1 cellular context compared by ENCODE assay signal in the genomic region with DNA sequence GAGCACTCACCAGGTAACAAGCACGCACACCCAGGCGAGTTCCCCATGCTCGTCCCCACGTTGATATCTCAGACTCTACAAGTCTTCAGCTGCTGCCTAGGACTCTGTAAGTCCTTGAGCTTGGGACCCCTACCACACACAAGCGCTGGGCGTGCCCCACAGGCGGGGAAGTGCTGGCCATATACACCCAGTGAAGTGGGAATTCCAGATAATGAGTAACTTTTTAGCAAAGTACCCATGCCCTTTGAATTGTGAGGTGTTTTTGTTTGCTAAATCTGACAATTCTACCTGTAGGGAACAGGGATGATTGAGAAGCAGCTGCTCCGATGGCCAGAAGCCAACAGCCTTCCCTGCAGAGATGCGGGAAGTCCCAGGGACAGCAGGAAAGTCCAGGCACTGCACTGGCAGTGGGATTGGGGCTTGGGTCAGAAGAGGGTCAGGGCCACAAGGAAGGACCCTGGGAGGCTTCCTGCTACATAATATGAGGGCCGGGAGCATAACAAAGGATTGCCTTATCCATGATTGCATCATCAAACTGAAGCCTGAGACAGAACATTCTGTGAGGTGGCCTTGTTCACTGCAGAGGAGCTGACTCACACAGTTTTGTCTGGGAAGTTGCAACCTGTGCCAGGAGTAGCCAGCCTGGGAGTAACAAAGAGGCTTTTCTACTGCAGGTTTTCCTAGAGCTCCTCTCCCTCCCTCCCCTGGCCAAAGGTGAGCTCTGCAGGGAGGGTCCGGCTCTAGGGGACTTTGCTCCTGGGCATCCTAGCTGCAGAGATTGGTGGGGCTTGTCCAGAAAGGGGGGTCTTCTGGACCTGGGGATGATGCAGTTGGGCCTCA.
TF ChIP-seq lines count a peak whose summit lies in the region.

No MANE protein-coding gene starts in this region.

TF ChIP-seq in HepG2, 621 proteins besides CTCF, POLR2A, EP300 and RAD21 (continued from another document and continues in another):
- TF ChIP-seq, protein P1, sequence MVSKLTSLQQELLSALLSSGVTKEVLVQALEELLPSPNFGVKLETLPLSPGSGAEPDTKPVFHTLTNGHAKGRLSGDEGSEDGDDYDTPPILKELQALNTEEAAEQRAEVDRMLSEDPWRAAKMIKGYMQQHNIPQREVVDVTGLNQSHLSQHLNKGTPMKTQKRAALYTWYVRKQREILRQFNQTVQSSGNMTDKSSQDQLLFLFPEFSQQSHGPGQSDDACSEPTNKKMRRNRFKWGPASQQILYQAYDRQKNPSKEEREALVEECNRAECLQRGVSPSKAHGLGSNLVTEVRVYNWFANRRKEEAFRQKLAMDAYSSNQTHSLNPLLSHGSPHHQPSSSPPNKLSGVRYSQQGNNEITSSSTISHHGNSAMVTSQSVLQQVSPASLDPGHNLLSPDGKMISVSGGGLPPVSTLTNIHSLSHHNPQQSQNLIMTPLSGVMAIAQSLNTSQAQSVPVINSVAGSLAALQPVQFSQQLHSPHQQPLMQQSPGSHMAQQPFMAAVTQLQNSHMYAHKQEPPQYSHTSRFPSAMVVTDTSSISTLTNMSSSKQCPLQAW (CRISPR knock-in tag; IDR thresholded peaks at IDR 0.05) = peak; percentile 92
- TF ChIP-seq, protein P2, sequence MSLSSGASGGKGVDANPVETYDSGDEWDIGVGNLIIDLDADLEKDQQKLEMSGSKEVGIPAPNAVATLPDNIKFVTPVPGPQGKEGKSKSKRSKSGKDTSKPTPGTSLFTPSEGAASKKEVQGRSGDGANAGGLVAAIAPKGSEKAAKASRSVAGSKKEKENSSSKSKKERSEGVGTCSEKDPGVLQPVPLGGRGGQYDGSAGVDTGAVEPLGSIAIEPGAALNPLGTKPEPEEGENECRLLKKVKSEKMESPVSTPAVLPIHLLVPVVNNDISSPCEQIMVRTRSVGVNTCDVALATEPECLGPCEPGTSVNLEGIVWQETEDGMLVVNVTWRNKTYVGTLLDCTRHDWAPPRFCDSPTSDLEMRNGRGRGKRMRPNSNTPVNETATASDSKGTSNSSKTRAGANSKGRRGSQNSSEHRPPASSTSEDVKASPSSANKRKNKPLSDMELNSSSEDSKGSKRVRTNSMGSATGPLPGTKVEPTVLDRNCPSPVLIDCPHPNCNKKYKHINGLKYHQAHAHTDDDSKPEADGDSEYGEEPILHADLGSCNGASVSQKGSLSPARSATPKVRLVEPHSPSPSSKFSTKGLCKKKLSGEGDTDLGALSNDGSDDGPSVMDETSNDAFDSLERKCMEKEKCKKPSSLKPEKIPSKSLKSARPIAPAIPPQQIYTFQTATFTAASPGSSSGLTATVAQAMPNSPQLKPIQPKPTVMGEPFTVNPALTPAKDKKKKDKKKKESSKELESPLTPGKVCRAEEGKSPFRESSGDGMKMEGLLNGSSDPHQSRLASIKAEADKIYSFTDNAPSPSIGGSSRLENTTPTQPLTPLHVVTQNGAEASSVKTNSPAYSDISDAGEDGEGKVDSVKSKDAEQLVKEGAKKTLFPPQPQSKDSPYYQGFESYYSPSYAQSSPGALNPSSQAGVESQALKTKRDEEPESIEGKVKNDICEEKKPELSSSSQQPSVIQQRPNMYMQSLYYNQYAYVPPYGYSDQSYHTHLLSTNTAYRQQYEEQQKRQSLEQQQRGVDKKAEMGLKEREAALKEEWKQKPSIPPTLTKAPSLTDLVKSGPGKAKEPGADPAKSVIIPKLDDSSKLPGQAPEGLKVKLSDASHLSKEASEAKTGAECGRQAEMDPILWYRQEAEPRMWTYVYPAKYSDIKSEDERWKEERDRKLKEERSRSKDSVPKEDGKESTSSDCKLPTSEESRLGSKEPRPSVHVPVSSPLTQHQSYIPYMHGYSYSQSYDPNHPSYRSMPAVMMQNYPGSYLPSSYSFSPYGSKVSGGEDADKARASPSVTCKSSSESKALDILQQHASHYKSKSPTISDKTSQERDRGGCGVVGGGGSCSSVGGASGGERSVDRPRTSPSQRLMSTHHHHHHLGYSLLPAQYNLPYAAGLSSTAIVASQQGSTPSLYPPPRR (CRISPR knock-in tag; IDR thresholded peaks at IDR 0.05; ENCODE audit: borderline replicate concordance) = peak; percentile 95
- TF ChIP-seq, protein P3, sequence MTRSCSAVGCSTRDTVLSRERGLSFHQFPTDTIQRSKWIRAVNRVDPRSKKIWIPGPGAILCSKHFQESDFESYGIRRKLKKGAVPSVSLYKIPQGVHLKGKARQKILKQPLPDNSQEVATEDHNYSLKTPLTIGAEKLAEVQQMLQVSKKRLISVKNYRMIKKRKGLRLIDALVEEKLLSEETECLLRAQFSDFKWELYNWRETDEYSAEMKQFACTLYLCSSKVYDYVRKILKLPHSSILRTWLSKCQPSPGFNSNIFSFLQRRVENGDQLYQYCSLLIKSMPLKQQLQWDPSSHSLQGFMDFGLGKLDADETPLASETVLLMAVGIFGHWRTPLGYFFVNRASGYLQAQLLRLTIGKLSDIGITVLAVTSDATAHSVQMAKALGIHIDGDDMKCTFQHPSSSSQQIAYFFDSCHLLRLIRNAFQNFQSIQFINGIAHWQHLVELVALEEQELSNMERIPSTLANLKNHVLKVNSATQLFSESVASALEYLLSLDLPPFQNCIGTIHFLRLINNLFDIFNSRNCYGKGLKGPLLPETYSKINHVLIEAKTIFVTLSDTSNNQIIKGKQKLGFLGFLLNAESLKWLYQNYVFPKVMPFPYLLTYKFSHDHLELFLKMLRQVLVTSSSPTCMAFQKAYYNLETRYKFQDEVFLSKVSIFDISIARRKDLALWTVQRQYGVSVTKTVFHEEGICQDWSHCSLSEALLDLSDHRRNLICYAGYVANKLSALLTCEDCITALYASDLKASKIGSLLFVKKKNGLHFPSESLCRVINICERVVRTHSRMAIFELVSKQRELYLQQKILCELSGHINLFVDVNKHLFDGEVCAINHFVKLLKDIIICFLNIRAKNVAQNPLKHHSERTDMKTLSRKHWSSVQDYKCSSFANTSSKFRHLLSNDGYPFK (CRISPR knock-in tag; IDR thresholded peaks at IDR 0.05; ENCODE audit: borderline replicate concordance) = peak; percentile 19; the same call in 1 of the 2 replicates
- TF ChIP-seq, protein P4, sequence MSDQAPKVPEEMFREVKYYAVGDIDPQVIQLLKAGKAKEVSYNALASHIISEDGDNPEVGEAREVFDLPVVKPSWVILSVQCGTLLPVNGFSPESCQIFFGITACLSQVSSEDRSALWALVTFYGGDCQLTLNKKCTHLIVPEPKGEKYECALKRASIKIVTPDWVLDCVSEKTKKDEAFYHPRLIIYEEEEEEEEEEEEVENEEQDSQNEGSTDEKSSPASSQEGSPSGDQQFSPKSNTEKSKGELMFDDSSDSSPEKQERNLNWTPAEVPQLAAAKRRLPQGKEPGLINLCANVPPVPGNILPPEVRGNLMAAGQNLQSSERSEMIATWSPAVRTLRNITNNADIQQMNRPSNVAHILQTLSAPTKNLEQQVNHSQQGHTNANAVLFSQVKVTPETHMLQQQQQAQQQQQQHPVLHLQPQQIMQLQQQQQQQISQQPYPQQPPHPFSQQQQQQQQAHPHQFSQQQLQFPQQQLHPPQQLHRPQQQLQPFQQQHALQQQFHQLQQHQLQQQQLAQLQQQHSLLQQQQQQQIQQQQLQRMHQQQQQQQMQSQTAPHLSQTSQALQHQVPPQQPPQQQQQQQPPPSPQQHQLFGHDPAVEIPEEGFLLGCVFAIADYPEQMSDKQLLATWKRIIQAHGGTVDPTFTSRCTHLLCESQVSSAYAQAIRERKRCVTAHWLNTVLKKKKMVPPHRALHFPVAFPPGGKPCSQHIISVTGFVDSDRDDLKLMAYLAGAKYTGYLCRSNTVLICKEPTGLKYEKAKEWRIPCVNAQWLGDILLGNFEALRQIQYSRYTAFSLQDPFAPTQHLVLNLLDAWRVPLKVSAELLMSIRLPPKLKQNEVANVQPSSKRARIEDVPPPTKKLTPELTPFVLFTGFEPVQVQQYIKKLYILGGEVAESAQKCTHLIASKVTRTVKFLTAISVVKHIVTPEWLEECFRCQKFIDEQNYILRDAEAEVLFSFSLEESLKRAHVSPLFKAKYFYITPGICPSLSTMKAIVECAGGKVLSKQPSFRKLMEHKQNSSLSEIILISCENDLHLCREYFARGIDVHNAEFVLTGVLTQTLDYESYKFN (CRISPR knock-in tag; conservative IDR thresholded peaks at IDR 0.05) = peak; percentile 93
- TF ChIP-seq ZNF431 (CRISPR knock-in tag; IDR thresholded peaks at IDR 0.05; ENCODE audit: borderline replicate concordance, low read depth) (peak; percentile 30; the same call in 1 of the 2 replicates), SIN3B (IDR thresholded peaks at IDR 0.05; ENCODE audit: low read length) (0 out of 2 replicates have a peak, but pooled peaks have one; percentile 10), NR3C1 (CRISPR knock-in tag; IDR thresholded peaks at IDR 0.05) (no peak), PCBP2 (optimal IDR thresholded peaks at IDR 0.05; ENCODE audit: low read depth, low read length, poor library complexity, severe bottlenecking) (no peak), ZBTB20 (CRISPR knock-in tag; IDR thresholded peaks at IDR 0.05; ENCODE audit: borderline replicate concordance, low read depth) (peak; percentile 46; the same call in 1 of the 2 replicates), DNMT1 (CRISPR knock-in tag; IDR thresholded peaks at IDR 0.05) (no peak), GABPB1 (CRISPR knock-in tag; IDR thresholded peaks at IDR 0.05) (peak; percentile 41), ZEB1 (IDR thresholded peaks at IDR 0.05; ENCODE audit: insufficient replicate concordance, low read depth) (peak; percentile 90), FOSL2 (CRISPR knock-in tag; IDR thresholded peaks at IDR 0.05) (peak; percentile 98), RORA (CRISPR knock-in tag; IDR thresholded peaks at IDR 0.05) (no peak), ZNF432 (CRISPR knock-in tag; IDR thresholded peaks at IDR 0.05; ENCODE audit: borderline replicate concordance) (no peak), KDM3A (CRISPR knock-in tag; IDR thresholded peaks at IDR 0.05; ENCODE audit: low read depth) (peak; percentile 72; the same call in 1 of the 2 replicates), CREM (IDR thresholded peaks at IDR 0.05) (peak; percentile 96), CREM (CRISPR knock-in tag; IDR thresholded peaks at IDR 0.05) (no peak), BHLHE40 (IDR thresholded peaks at IDR 0.05; ENCODE audit: low read length) (peak; percentile 55), SMC3 (IDR thresholded peaks at IDR 0.05; ENCODE audit: low read length) (peak; percentile 76), RFX5 (IDR thresholded peaks at IDR 0.05; ENCODE audit: low read depth, low read length) (no peak), KAT2B (IDR thresholded peaks at IDR 0.05; ENCODE audit: borderline replicate concordance, low read depth, low read length) (no peak), MAF1 (CRISPR knock-in tag; IDR thresholded peaks at IDR 0.05; ENCODE audit: borderline replicate concordance) (0 out of 2 replicates have a peak, but pooled peaks have one; percentile 73), ZC3H4 (CRISPR knock-in tag; IDR thresholded peaks at IDR 0.05; ENCODE audit: borderline replicate concordance) (peak; percentile 28), NFIC (IDR thresholded peaks at IDR 0.05; ENCODE audit: low read length) (peak; percentile 98), HNRNPLL (IDR thresholded peaks at IDR 0.05; ENCODE audit: low read depth, low read length, poor library complexity, severe bottlenecking) (no peak)
- TF ChIP-seq, protein P5, sequence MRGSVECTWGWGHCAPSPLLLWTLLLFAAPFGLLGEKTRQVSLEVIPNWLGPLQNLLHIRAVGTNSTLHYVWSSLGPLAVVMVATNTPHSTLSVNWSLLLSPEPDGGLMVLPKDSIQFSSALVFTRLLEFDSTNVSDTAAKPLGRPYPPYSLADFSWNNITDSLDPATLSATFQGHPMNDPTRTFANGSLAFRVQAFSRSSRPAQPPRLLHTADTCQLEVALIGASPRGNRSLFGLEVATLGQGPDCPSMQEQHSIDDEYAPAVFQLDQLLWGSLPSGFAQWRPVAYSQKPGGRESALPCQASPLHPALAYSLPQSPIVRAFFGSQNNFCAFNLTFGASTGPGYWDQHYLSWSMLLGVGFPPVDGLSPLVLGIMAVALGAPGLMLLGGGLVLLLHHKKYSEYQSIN (CRISPR knock-in tag; IDR thresholded peaks at IDR 0.05; ENCODE audit: borderline replicate concordance) = no peak
- TF ChIP-seq, protein P6, sequence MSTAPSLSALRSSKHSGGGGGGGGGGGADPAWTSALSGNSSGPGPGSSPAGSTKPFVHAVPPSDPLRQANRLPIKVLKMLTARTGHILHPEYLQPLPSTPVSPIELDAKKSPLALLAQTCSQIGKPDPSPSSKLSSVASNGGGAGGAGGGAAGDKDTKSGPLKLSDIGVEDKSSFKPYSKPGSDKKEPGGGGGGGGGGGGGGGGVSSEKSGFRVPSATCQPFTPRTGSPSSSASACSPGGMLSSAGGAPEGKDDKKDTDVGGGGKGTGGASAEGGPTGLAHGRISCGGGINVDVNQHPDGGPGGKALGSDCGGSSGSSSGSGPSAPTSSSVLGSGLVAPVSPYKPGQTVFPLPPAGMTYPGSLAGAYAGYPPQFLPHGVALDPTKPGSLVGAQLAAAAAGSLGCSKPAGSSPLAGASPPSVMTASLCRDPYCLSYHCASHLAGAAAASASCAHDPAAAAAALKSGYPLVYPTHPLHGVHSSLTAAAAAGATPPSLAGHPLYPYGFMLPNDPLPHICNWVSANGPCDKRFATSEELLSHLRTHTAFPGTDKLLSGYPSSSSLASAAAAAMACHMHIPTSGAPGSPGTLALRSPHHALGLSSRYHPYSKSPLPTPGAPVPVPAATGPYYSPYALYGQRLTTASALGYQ (CRISPR knock-in tag; IDR thresholded peaks at IDR 0.05) = peak; percentile 95; the same call in 1 of the 2 replicates
- TF ChIP-seq, protein P7, sequence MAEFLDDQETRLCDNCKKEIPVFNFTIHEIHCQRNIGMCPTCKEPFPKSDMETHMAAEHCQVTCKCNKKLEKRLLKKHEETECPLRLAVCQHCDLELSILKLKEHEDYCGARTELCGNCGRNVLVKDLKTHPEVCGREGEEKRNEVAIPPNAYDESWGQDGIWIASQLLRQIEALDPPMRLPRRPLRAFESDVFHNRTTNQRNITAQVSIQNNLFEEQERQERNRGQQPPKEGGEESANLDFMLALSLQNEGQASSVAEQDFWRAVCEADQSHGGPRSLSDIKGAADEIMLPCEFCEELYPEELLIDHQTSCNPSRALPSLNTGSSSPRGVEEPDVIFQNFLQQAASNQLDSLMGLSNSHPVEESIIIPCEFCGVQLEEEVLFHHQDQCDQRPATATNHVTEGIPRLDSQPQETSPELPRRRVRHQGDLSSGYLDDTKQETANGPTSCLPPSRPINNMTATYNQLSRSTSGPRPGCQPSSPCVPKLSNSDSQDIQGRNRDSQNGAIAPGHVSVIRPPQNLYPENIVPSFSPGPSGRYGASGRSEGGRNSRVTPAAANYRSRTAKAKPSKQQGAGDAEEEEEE (CRISPR knock-in tag; IDR thresholded peaks at IDR 0.05; ENCODE audit: borderline replicate concordance) = 0 out of 2 replicates have a peak, but pooled peaks have one; percentile 24
- TF ChIP-seq, protein P8, sequence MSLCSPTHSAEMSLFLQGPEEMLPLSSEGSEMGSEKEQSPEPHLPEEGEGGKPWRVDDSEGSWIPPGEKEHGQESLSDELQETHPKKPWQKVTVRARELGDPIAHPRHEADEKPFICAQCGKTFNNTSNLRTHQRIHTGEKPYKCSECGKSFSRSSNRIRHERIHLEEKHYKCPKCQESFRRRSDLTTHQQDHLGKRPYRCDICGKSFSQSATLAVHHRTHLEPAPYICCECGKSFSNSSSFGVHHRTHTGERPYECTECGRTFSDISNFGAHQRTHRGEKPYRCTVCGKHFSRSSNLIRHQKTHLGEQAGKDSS (CRISPR knock-in tag; IDR thresholded peaks at IDR 0.05; ENCODE audit: borderline replicate concordance, low read depth) = no peak
- TF ChIP-seq, protein P9, sequence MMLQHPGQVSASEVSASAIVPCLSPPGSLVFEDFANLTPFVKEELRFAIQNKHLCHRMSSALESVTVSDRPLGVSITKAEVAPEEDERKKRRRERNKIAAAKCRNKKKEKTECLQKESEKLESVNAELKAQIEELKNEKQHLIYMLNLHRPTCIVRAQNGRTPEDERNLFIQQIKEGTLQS (CRISPR knock-in tag; IDR thresholded peaks at IDR 0.05) = peak; percentile 100
